ENCODE assay signal across 15 cellular contexts in the genomic region with DNA sequence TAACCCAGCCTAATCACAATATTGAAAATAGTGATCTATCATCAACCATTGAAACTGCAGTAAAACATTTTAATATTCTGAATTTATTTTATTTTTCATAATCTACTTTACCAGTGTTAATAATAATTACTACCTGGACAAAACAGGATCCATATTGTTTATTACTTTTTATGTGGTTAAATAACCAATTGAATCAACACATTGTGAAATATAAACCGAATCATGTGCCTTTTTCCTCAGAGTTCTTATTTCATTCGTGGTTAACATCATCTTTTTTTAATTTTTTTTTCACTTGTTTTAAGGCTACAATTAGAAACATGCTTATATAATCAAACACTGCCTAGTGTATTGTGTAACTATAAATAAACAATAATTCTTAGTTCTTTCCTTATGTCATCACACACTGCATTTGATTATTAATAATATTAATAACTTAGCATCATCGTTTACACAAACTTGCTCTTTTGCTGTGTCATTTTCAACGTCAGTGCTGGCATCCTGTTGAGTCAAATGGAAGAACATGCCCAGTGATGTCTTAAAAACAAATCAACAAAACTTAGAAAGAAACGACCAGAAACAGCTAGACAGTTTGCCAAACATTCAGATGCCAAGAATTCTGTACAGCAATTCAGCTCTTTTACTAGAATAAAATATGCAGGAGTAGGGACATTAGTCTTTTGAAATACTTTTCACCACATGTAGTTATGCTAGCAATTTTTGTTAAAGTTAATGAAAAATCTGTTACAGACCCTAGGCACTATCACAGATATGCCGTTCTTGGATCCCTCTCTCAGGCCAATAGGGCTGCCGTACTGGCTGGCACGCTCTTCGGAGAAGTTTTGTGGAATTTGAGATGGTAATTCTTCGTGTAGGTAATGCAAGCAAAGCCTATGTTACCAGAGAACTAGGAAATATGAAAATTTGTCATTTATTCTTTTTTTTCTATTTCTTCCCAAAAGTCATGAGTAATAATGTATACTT.
DNase-seq lines count a peak whose midpoint lies in the region; ATAC-seq and TF ChIP-seq lines count a peak whose summit lies in the region.
"Had no signal": no experiment of that assay in that cellular context is flagged by ENCODE, and none has a peak within 500 bp of the region (broad histone marks: within the 10 kb centered on the region; RNA-seq: fewer than 3 reads in every experiment).

No MANE protein-coding gene starts in this region.

- peaks cover 19% of the 10 kb centered on the region for H3K4me1 ChIP-seq in ACC112 (ENCODE audit: control insufficient read depth, insufficient read depth, low read length, unreplicated experiment)

- peak overlapping the region; percentile 55 for H3K4me3 ChIP-seq in ACC112 (ENCODE audit: low read depth, low read length)

- no peaks in the 10 kb centered on the region for H3K27me3 Mint-ChIP-seq in chondrocyte (ENCODE audit: low read depth)
- H3K27me3 Mint-ChIP-seq in activated CD8-positive, alpha-beta T cell treated with anti-CD3 and anti-CD28 coated beads, Interleukin-2, amount 10 ng/mL, durations not matched to agents 7 days and 5 days (ENCODE audit: low read depth): no peaks in the 10 kb centered on the region
- H3K27me3 Mint-ChIP-seq: B cell; effector memory CD8-positive, alpha-beta T cell; naive thymus-derived CD8-positive, alpha-beta T cell had no signal

- H3K27ac Mint-ChIP-seq in chondrocyte (ENCODE audit: unreplicated experiment): peak overlapping the region; percentile 79
- H3K27ac Mint-ChIP-seq in activated CD8-positive, alpha-beta T cell treated with anti-CD3 and anti-CD28 coated beads, Interleukin-2, amount 10 ng/mL, durations not matched to agents 7 days and 5 days: no peak overlapping the region
- H3K27ac Mint-ChIP-seq: B cell; effector memory CD8-positive, alpha-beta T cell; naive thymus-derived CD8-positive, alpha-beta T cell had no signal

- no peak for ATAC-seq in activated CD8-positive, alpha-beta T cell treated with anti-CD3 and anti-CD28 coated beads, Interleukin-2, amount 10 ng/mL, durations not matched to agents 7 days and 5 days
- ATAC-seq: effector memory CD8-positive, alpha-beta T cell; naive thymus-derived CD8-positive, alpha-beta T cell had no signal

- no peaks in the 10 kb centered on the region for H3K79me2 ChIP-seq in ACC112 (ENCODE audit: control insufficient read depth, insufficient read depth, low read length, unreplicated experiment)

- CTCF ChIA-PET in activated CD8-positive, alpha-beta T cell treated with anti-CD3 and anti-CD28 coated beads, Interleukin-2, amount 10 ng/mL, durations not matched to agents 7 days and 5 days (lab: Charles Lee): no interaction called here

- peaks cover 13% of the 10 kb centered on the region for H3K9me3 Mint-ChIP-seq in chondrocyte (ENCODE audit: low read depth)
- H3K9me3 Mint-ChIP-seq in activated CD8-positive, alpha-beta T cell treated with anti-CD3 and anti-CD28 coated beads, Interleukin-2, amount 10 ng/mL, durations not matched to agents 7 days and 5 days (ENCODE audit: insufficient read depth): no peaks in the 10 kb centered on the region

- no peak for TF ChIP-seq CTCF in chondrocyte (IDR thresholded peaks at IDR 0.05)

- peak overlapping the region; percentile 89 for H3K27ac ChIP-seq in ACC112 (ENCODE audit: low read depth, low read length)

- POLR2A ChIA-PET in activated CD8-positive, alpha-beta T cell treated with anti-CD3 and anti-CD28 coated beads, Interleukin-2, amount 10 ng/mL, durations not matched to agents 7 days and 5 days (lab: Charles Lee): no interaction called here

- peak overlapping the region; percentile 83 for H2AFZ ChIP-seq in ACC112 (ENCODE audit: low read length, unreplicated experiment)

- H3K4me1 Mint-ChIP-seq in chondrocyte (ENCODE audit: low read depth): peaks cover 17% of the 10 kb centered on the region
- no peaks in the 10 kb centered on the region for H3K4me1 Mint-ChIP-seq in activated CD8-positive, alpha-beta T cell treated with anti-CD3 and anti-CD28 coated beads, Interleukin-2, amount 10 ng/mL, durations not matched to agents 7 days and 5 days (ENCODE audit: low read depth)
- H3K4me1 Mint-ChIP-seq: B cell; naive thymus-derived CD8-positive, alpha-beta T cell had no signal

- DNase-seq in HS-27A (ENCODE audit: low read depth) (peak; percentile 4), chondrocyte (ENCODE audit: low spot score) (no peak), lung microvascular endothelial cell (ENCODE audit: low read depth in 2 of 2) (peak; percentile 55 to 92), NCI-H1092 treated with DMSO at 0.1 percent for 48 hours (lab: John Stamatoyannopoulos, UW) (no peak), retina (no peak)
- DNase-seq in activated CD8-positive, alpha-beta T cell treated with anti-CD3 and anti-CD28 coated beads, Interleukin-2, amount 10 ng/mL, durations not matched to agents 7 days and 5 days: no peak
- no peak for DNase-seq in stimulated activated CD4-positive, alpha-beta T cell treated with anti-CD3 and anti-CD28 coated beads, Interleukin-4, amount 100 ng/mL, for 4 hours
- DNase-seq: activated T-cell treated with anti-CD3 and anti-CD28 coated beads for 4 hours; effector memory CD8-positive, alpha-beta T cell; naive thymus-derived CD8-positive, alpha-beta T cell; NCI-H1092; NCI-H526; Right ventricle myocardium superior had no signal

- H3K36me3 ChIP-seq in ACC112 (ENCODE audit: insufficient read depth, low read length): peaks cover 4% of the 10 kb centered on the region

- no peak overlapping the region for H3K4me3 Mint-ChIP-seq in chondrocyte (ENCODE audit: unreplicated experiment)
- H3K4me3 Mint-ChIP-seq in activated CD8-positive, alpha-beta T cell treated with anti-CD3 and anti-CD28 coated beads, Interleukin-2, amount 10 ng/mL, durations not matched to agents 7 days and 5 days: no peak overlapping the region
- H3K4me3 Mint-ChIP-seq: B cell; effector memory CD8-positive, alpha-beta T cell; naive thymus-derived CD8-positive, alpha-beta T cell had no signal

- H3K36me3 Mint-ChIP-seq in chondrocyte (ENCODE audit: low read depth): no peaks in the 10 kb centered on the region
- H3K36me3 Mint-ChIP-seq in activated CD8-positive, alpha-beta T cell treated with anti-CD3 and anti-CD28 coated beads, Interleukin-2, amount 10 ng/mL, durations not matched to agents 7 days and 5 days (ENCODE audit: low read depth): no peaks in the 10 kb centered on the region
- H3K36me3 Mint-ChIP-seq: naive thymus-derived CD8-positive, alpha-beta T cell had no signal

- no peaks in the 10 kb centered on the region for H3K27me3 ChIP-seq in ACC112 (ENCODE audit: insufficient read depth, low read length)

Comparison
In these comparisons a context has a peak if more than half of its experiments do, and no peak if none do; other contexts are left out.
1. DNase-seq: peak in HS-27A (single experiment) and lung microvascular endothelial cell (2 of 2); none in chondrocyte (single experiment), NCI-H1092 treated with DMSO at 0.1 percent for 48 hours (single experiment), activated CD8-positive, alpha-beta T cell treated with anti-CD3 and anti-CD28 coated beads, Interleukin-2, amount 10 ng/mL, durations not matched to agents 7 days and 5 days (single experiment), retina (single experiment) and stimulated activated CD4-positive, alpha-beta T cell treated with anti-CD3 and anti-CD28 coated beads, Interleukin-4, amount 100 ng/mL, for 4 hours (0 of 2).